ENCODE assay signal across 8 cellular contexts in the genomic region with DNA sequence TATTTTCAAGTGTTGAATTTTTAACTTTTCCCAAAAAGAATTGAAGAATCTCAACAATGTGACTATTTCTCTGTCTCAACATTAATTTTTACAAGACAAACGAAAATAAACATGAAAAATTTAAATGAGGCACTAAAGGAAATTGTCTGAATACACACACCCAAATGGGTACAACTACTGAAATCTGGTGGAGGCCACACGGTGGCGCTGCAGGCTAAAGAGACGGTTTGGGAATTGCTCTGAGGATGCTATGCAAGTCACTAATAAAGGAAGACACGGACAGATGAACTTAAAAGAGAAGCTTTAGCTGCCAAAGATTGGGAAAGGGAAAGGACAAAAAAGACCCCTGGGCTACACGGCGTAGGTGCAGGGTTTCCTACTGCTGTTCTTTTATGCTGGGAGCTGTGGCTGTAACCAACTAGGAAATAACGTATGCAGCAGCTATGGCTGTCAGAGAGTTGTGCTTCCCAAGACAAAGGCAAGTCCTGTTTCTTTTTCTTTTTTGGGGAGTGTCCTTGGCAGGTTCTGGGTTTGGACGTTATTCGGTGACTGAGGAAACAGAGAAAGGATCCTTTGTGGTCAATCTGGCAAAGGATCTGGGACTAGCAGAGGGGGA. TPM values are rescaled to one million over a fixed set of nuclear protein-coding genes. Genes with fewer than 3 reads are reported as not detected.
DNase-seq lines count a peak whose midpoint lies in the region; ATAC-seq and TF ChIP-seq lines count a peak whose summit lies in the region.

Gene PCDHB10 (plus strand): TSS at position 244 of the 616 bp plus-strand sequence. CDS start 200 bp downstream, at position 444.

- in situ Hi-C loops in GM13977 (cut with MboI; ENCODE audit: low pct_unique_long_range_greater_than_20kb, low sequenced_read_pairs, unreplicated experiment) = no loop called here

- ATAC-seq in RWPE2 (ENCODE audit: low read depth) (no peak), GM21360 (IDR thresholded peaks at IDR 0.05; ENCODE audit: unreplicated experiment) (no peak)

- no peak within 1 kb of the TSS for H3K4me3 ChIP-seq in BJ (ENCODE audit: low read depth, low read length)
- no peak within 1 kb of the TSS for H3K4me3 ChIP-seq in RWPE2 (ENCODE audit: severe bottlenecking)
- H3K4me3 ChIP-seq in fibroblast of pulmonary artery (replicated peaks; ENCODE audit: low read depth, low read length) = no peak within 1 kb of the TSS

- no peaks in the 10 kb centered on the region for H3K36me3 ChIP-seq in BJ (ENCODE audit: control insufficient read depth, insufficient read depth, low read length)
- no peaks in the 10 kb centered on the region for H3K36me3 ChIP-seq in RWPE2 (ENCODE audit: low read depth)

- CTCF ChIA-PET in BJ (lab: Yijun Ruan, JAX) = interaction anchor here (0.7 to 1.6 kb wide), 10 partner anchors 8 to 371 kb away, joined by 3 to 4 read pairs (median 3); partner anchors contain the start of genes PCDHB16 and PCDHB8

- H3K4me1 ChIP-seq in RWPE2 (ENCODE audit: insufficient read depth, poor library complexity, severe bottlenecking) = no peaks in the 10 kb centered on the region

- H3K27me3 ChIP-seq in BJ (ENCODE audit: control insufficient read depth, insufficient read depth, low read length) (no peaks in the 10 kb centered on the region), RWPE2 (ENCODE audit: insufficient read depth, poor library complexity, severe bottlenecking) (peaks cover 51% of the 10 kb centered on the region)

- POLR2A ChIA-PET in BJ (lab: Charles Lee) = no interaction called here

- DNase-seq in BJ (ENCODE audit: low read depth) (no peak), GM13977 (ENCODE audit: low spot score) (peak; percentile 43), RWPE2 (ENCODE audit: low spot score) (no peak), fibroblast of pulmonary artery (ENCODE audit: low read depth) (peak; percentile 13), NCI-H510A treated with DMSO at 0.1 percent for 48 hours (lab: John Stamatoyannopoulos, UW) (no peak), foreskin melanocyte (no peak)
- peak; percentile 17 for DNase-seq in stimulated activated CD4-positive, alpha-beta T cell treated with anti-CD3 and anti-CD28 coated beads, Interleukin-1b, Interleukin-23, amount 100 ng/mL, for 48 hours

- peaks cover 13% of the 10 kb centered on the region for H3K9me3 ChIP-seq in RWPE2 (ENCODE audit: severe bottlenecking)

- TF ChIP-seq CTCF in BJ (IDR thresholded peaks at IDR 0.05; ENCODE audit: insufficient read depth, low read depth, low read length) = peak; percentile 40; the same call in 1 of the 2 replicates
- peak; percentile 38 for TF ChIP-seq CTCF in GM13977 (IDR thresholded peaks at IDR 0.05; ENCODE audit: extremely low read depth, insufficient read depth, missing control alignments)
- TF ChIP-seq CTCF in RWPE2 (IDR thresholded peaks at IDR 0.05; ENCODE audit: poor library complexity, severe bottlenecking) = peak; percentile 44
- peak; percentile 24 for TF ChIP-seq CTCF in fibroblast of pulmonary artery (IDR thresholded peaks at IDR 0.05; ENCODE audit: low read length, missing control alignments)

- no peak within 1 kb of the TSS for H3K27ac ChIP-seq in RWPE2 (ENCODE audit: poor library complexity, severe bottlenecking)

RNA-seq across cellular contexts. Expression of gene PCDHB10, which starts in this region (rescaled TPM):
- polyA plus RNA-seq in BJ (2011; rRNA removed) = 0.18 and 0.28 TPM in 2 replicates
- polyA minus RNA-seq in BJ (2011; rRNA and poly(A)+ RNA removed) = not detected in 2 replicates

Comparison
In these comparisons a context has a peak if more than half of its experiments do, and no peak if none do; other contexts are left out.
1. DNase-seq: peak in GM13977 (single experiment), fibroblast of pulmonary artery (single experiment) and stimulated activated CD4-positive, alpha-beta T cell treated with anti-CD3 and anti-CD28 coated beads, Interleukin-1b, Interleukin-23, amount 100 ng/mL, for 48 hours (single experiment); none in BJ (single experiment), RWPE2 (single experiment), NCI-H510A treated with DMSO at 0.1 percent for 48 hours (single experiment) and foreskin melanocyte (single experiment).
2. Peak in every context shown above with its lines, with median percentiles within 50 percentile points of each other: CTCF ChIP-seq.